In genomic region chr15:28919201-28919627, GRCh38 we compare ENCODE assay signal across 10 cellular contexts. TPM values are rescaled to one million over a fixed set of nuclear protein-coding genes. Genes with fewer than 3 reads are reported as not detected.
A peak's percentile ranks its signal among the peaks of the same experiment; 100 is the strongest.
DNase-seq lines count a peak whose midpoint lies in the region; ATAC-seq and TF ChIP-seq lines count a peak whose summit lies in the region.
"Had no signal": no experiment of that assay in that cellular context is flagged by ENCODE, and none has a peak within 500 bp of the region (broad histone marks: within the 10 kb centered on the region; RNA-seq: fewer than 3 reads in every experiment).

No MANE protein-coding gene starts in this region.

- POLR2A ChIA-PET in CD4-positive, alpha-beta memory T cell (lab: Charles Lee; ENCODE audit: partially characterized antibody), result interaction anchor here (0.6 to 2.2 kb wide), 6 partner anchors 19 to 34 kb away, joined by 3 to 13 read pairs (median 4); partner anchors contain the start of gene APBA2

- no peak for TF ChIP-seq POLR2A in tibial nerve (IDR thresholded peaks at IDR 0.05)

- H3K27me3 Mint-ChIP-seq in CD4-positive, alpha-beta memory T cell, result peaks cover 0 to 2% of the 10 kb centered on the region in 2 donors
- no peaks in the 10 kb centered on the region for H3K27me3 Mint-ChIP-seq in activated T-helper 2 cell treated with anti-CD3 and anti-CD28 coated beads, Interferon-gamma antibody, Interleukin-2, Interleukin-4, amounts not matched to agents 10 μg/mL and 5 μg/mL and 100 μg/mL, durations not matched to agents 14 hours and 24 hours and 36 hours (ENCODE audit: low read depth)
- no peaks in the 10 kb centered on the region for H3K27me3 Mint-ChIP-seq in natural killer cell (ENCODE audit: low read depth in 2 of 2)

- 82 to 90% methylated on average over 14 to 17 of the region's 17 CpGs for WGBS in tibial nerve, 2 donors

- peak overlapping the region in 2 of 7 donors; percentile 73 to 82 for H3K27ac Mint-ChIP-seq in CD4-positive, alpha-beta memory T cell
- no peak overlapping the region for H3K27ac Mint-ChIP-seq in activated T-helper 2 cell treated with anti-CD3 and anti-CD28 coated beads, Interferon-gamma antibody, Interleukin-2, Interleukin-4, amounts not matched to agents 10 μg/mL and 5 μg/mL and 100 μg/mL, durations not matched to agents 14 hours and 24 hours and 36 hours
- peak overlapping the region; percentile 71 to 78 for H3K27ac Mint-ChIP-seq in natural killer cell

- H3K27ac ChIP-seq in CD4-positive, alpha-beta memory T cell (ENCODE audit: low read depth, low read length), result no peak overlapping the region
- no peak overlapping the region for H3K27ac ChIP-seq in tibial nerve
- H3K27ac ChIP-seq: psoas muscle had no signal

- H3K27me3 ChIP-seq in CD4-positive, alpha-beta memory T cell (ENCODE audit: insufficient read depth, low read length), result no peaks in the 10 kb centered on the region
- H3K27me3 ChIP-seq in tibial nerve, result no peaks in the 10 kb centered on the region

- no peaks in the 10 kb centered on the region for H3K9me3 ChIP-seq in CD4-positive, alpha-beta memory T cell (ENCODE audit: control insufficient read depth in 1 of 2, low read length in 2 of 2)
- peaks cover 0 to 2% (median 0%) of the 10 kb centered on the region in 4 donors for H3K9me3 ChIP-seq in tibial nerve
- H3K9me3 ChIP-seq: psoas muscle had no signal

- H3K9me3 Mint-ChIP-seq in CD4-positive, alpha-beta memory T cell, result no peaks in the 10 kb centered on the region
- H3K9me3 Mint-ChIP-seq in activated T-helper 2 cell treated with anti-CD3 and anti-CD28 coated beads, Interferon-gamma antibody, Interleukin-2, Interleukin-4, amounts not matched to agents 10 μg/mL and 5 μg/mL and 100 μg/mL, durations not matched to agents 14 hours and 24 hours and 36 hours, result no peaks in the 10 kb centered on the region
- H3K9me3 Mint-ChIP-seq in natural killer cell, result no peaks in the 10 kb centered on the region

- H3K4me3 ChIP-seq in CD4-positive, alpha-beta memory T cell (ENCODE audit: low read length in 2 of 2), result no peak overlapping the region
- H3K4me3 ChIP-seq in tibial nerve, result no peak overlapping the region
- H3K4me3 ChIP-seq: psoas muscle had no signal

- ATAC-seq in natural killer cell (peak in 2 of 3 donors; percentile 36 to 38), omental fat pad (ENCODE audit: low FRiP score) (no peak)
- ATAC-seq: psoas muscle had no signal

- peaks cover 35% of the 10 kb centered on the region for H3K4me1 ChIP-seq in CD4-positive, alpha-beta memory T cell (ENCODE audit: insufficient read depth, low read length)
- H3K4me1 ChIP-seq in tibial nerve, result no peaks in the 10 kb centered on the region
- H3K4me1 ChIP-seq: psoas muscle had no signal

- CTCF ChIA-PET in CD4-positive, alpha-beta memory T cell (lab: Charles Lee; ENCODE audit: partially characterized antibody), result interaction anchor here (0.8 to 0.9 kb wide), 2 partner anchors 14 to 18 kb away, joined by 3 to 4 read pairs; no protein-coding TSS in a partner anchor

- H3K36me3 Mint-ChIP-seq in CD4-positive, alpha-beta memory T cell, result peaks cover 4 to 6% of the 10 kb centered on the region in 2 donors
- H3K36me3 Mint-ChIP-seq in activated T-helper 2 cell treated with anti-CD3 and anti-CD28 coated beads, Interferon-gamma antibody, Interleukin-2, Interleukin-4, amounts not matched to agents 10 μg/mL and 5 μg/mL and 100 μg/mL, durations not matched to agents 14 hours and 24 hours and 36 hours (ENCODE audit: low read depth), result peaks cover 2% of the 10 kb centered on the region
- peaks cover 4% of the 10 kb centered on the region for H3K36me3 Mint-ChIP-seq in natural killer cell

- intact Hi-C loops in CD4-positive, alpha-beta memory T cell (cut with micrococcal nuclease), result no loop called here
- intact Hi-C loops in activated T-helper 2 cell treated with anti-CD3 and anti-CD28 coated beads, Interferon-gamma antibody, Interleukin-2, Interleukin-4, amounts not matched to agents 10 μg/mL and 5 μg/mL and 100 μg/mL, durations not matched to agents 14 hours and 24 hours and 36 hours (cut with micrococcal nuclease), result no loop called here
- intact Hi-C loops in natural killer cell (cut with micrococcal nuclease), result no loop called here

- H3K4me3 Mint-ChIP-seq in CD4-positive, alpha-beta memory T cell, result peak overlapping the region; percentile 46 to 82 (median 74)
- H3K4me3 Mint-ChIP-seq in activated T-helper 2 cell treated with anti-CD3 and anti-CD28 coated beads, Interferon-gamma antibody, Interleukin-2, Interleukin-4, amounts not matched to agents 10 μg/mL and 5 μg/mL and 100 μg/mL, durations not matched to agents 14 hours and 24 hours and 36 hours (ENCODE audit: low read depth), result peak overlapping the region; percentile 28
- H3K4me3 Mint-ChIP-seq in natural killer cell, result peak overlapping the region; percentile 81

- no peak for TF ChIP-seq CTCF in natural killer cell (IDR thresholded peaks at IDR 0.05)
- no peak for TF ChIP-seq CTCF in tibial nerve (IDR thresholded peaks at IDR 0.05)
- TF ChIP-seq CTCF in omental fat pad (IDR thresholded peaks at IDR 0.05), result no peak

- H3K4me1 Mint-ChIP-seq in CD4-positive, alpha-beta memory T cell, result peaks cover 29 to 69% (median 40%) of the 10 kb centered on the region in 4 donors
- peaks cover 25% of the 10 kb centered on the region for H3K4me1 Mint-ChIP-seq in activated T-helper 2 cell treated with anti-CD3 and anti-CD28 coated beads, Interferon-gamma antibody, Interleukin-2, Interleukin-4, amounts not matched to agents 10 μg/mL and 5 μg/mL and 100 μg/mL, durations not matched to agents 14 hours and 24 hours and 36 hours (ENCODE audit: low read depth)
- H3K4me1 Mint-ChIP-seq in natural killer cell, result peaks cover 47 to 58% of the 10 kb centered on the region in 2 donors

- H3K36me3 ChIP-seq in CD4-positive, alpha-beta memory T cell (ENCODE audit: insufficient read depth, low read length), result no peaks in the 10 kb centered on the region
- no peaks in the 10 kb centered on the region for H3K36me3 ChIP-seq in tibial nerve

- no peak for TF ChIP-seq EP300 in tibial nerve (IDR thresholded peaks at IDR 0.05)

- DNase-seq in CD4-positive, alpha-beta memory T cell, result peak in 1 of 5 donors; percentile 30
- peak; percentile 57 for DNase-seq in NCI-H510A (lab: John Stamatoyannopoulos, UW)
- DNase-seq in activated T-helper 2 cell treated with anti-CD3 and anti-CD28 coated beads, Interferon-gamma antibody, Interleukin-2, Interleukin-4, amounts not matched to agents 10 μg/mL and 5 μg/mL and 100 μg/mL, durations not matched to agents 14 hours and 24 hours and 36 hours (ENCODE audit: low spot score), result peak; percentile 17
- DNase-seq in natural killer cell, result no peak
- no peak for DNase-seq in NCI-H2171 treated with DMSO at 0.1 percent for 48 hours (lab: John Stamatoyannopoulos, UW)
- DNase-seq in foreskin melanocyte, result no peak
- DNase-seq in tibial nerve (ENCODE audit: low spot score in 2 of 2), result no peak
- no peak for DNase-seq in omental fat pad (ENCODE audit: low spot score)
- DNase-seq: NK-92 treated with Interleukin-12 subunit alpha and Interleukin-12 subunit beta, amount 100 ng/mL, for 24 hours; psoas muscle had no signal

RNA-seq across cellular contexts. Expression of gene APBA2, which starts 33.4 kb away (rescaled TPM):
- 10 to 100 TPM; 52.4 to 57.3 TPM for total RNA-seq in CD4-positive, alpha-beta memory T cell
- 10 to 100 TPM; 11.1 to 28.4 TPM for polyA plus RNA-seq in CD4-positive, alpha-beta memory T cell
- 1.1 and 1.2 TPM in 2 replicates for total RNA-seq in activated T-helper 2 cell treated with anti-CD3 and anti-CD28 coated beads, Interferon-gamma antibody, Interleukin-2, Interleukin-4, amounts not matched to agents 10 μg/mL and 5 μg/mL and 100 μg/mL, durations not matched to agents 14 hours and 24 hours and 36 hours
- total RNA-seq in natural killer cell (100 to 1,000 TPM in 1 of 3 donors, 10 to 100 TPM in 2; 96.4 to 119 (median 97.9) TPM), tibial nerve (1 to 10 TPM; 3.3 to 5.4 (median 4.5) TPM), omental fat pad (1 to 10 TPM in 3 of 4 donors, under 1 TPM in 1; 0.93 to 4.3 (median 2.6) TPM)

Comparison
In these comparisons a context has a peak if more than half of its experiments do, and no peak if none do; other contexts are left out.
1. DNase-seq: peak in NCI-H510A (single experiment) and activated T-helper 2 cell treated with anti-CD3 and anti-CD28 coated beads, Interferon-gamma antibody, Interleukin-2, Interleukin-4, amounts not matched to agents 10 μg/mL and 5 μg/mL and 100 μg/mL, durations not matched to agents 14 hours and 24 hours and 36 hours (single experiment); none in natural killer cell (single experiment), NCI-H2171 treated with DMSO at 0.1 percent for 48 hours (single experiment), foreskin melanocyte (single experiment), tibial nerve (0 of 2) and omental fat pad (single experiment).
2. H3K4me3 Mint-ChIP-seq: peak in every context shown above with its lines; median percentile 81 in natural killer cell; 74 in CD4-positive, alpha-beta memory T cell; 28 in activated T-helper 2 cell treated with anti-CD3 and anti-CD28 coated beads, Interferon-gamma antibody, Interleukin-2, Interleukin-4, amounts not matched to agents 10 μg/mL and 5 μg/mL and 100 μg/mL, durations not matched to agents 14 hours and 24 hours and 36 hours.
3. RNA of gene APBA2, which starts 33.4 kb away (total RNA-seq): 96.4 to 119 TPM in natural killer cell and 52.4 to 57.3 TPM in CD4-positive, alpha-beta memory T cell; 3.3 to 5.4 TPM in tibial nerve, 0.93 to 4.3 TPM in omental fat pad and 1.1 to 1.2 TPM in activated T-helper 2 cell treated with anti-CD3 and anti-CD28 coated beads, Interferon-gamma antibody, Interleukin-2, Interleukin-4, amounts not matched to agents 10 μg/mL and 5 μg/mL and 100 μg/mL, durations not matched to agents 14 hours and 24 hours and 36 hours; every median in the first group is over 4 times any median in the second.